Comparison of ENCODE assay signal across 16 cellular contexts in genomic region chr3:27307566-27307965, GRCh38.
DNase-seq lines count a peak whose midpoint lies in the region; ATAC-seq, FAIRE-seq and TF ChIP-seq lines count a peak whose summit lies in the region.
"Had no signal": no experiment of that assay in that cellular context is flagged by ENCODE, and none has a peak within 500 bp of the region (broad histone marks: within the 10 kb centered on the region; RNA-seq: fewer than 3 reads in every experiment).

No MANE protein-coding gene starts in this region.

- DNase-seq in A549 (ENCODE audit: low read depth in 1 of 2, low spot score in 1 of 2) (no peak), IMR-90 (no peak), adipocyte (ENCODE audit: low read depth) (peak; percentile 34), epithelial cell of esophagus (ENCODE audit: low read depth) (peak; percentile 27), Kasumi-1 (lab: John Stamatoyannopoulos, UW) (no peak), NCI-H774 (lab: John Stamatoyannopoulos, UW) (no peak)
- DNase-seq: BE2C; CD4-positive, alpha-beta memory T cell; DND-41; GDM1; HFFc6 had no signal

- intact Hi-C loops in IMR-90 (cut with micrococcal nuclease), result no loop called here

- H3K56ac ChIP-seq in IMR-90 (ENCODE audit: extremely low read depth, insufficient read depth, low read length), result no peak overlapping the region

- H3K18ac ChIP-seq in IMR-90 (ENCODE audit: low read depth, low read length), result no peak overlapping the region

- TF ChIP-seq CTCF in A549 (IDR thresholded peaks at IDR 0.05) (no peak), IMR-90 (conservative IDR thresholded peaks at IDR 0.05; ENCODE audit: low read depth, low read length) (no peak), epithelial cell of esophagus (IDR thresholded peaks at IDR 0.05; ENCODE audit: insufficient read depth, low read depth, low read length, missing control alignments) (no peak)

- no peaks in the 10 kb centered on the region for H3K9me1 ChIP-seq in IMR-90 (ENCODE audit: insufficient read depth, low read length)

- H2AK5ac ChIP-seq in IMR-90 (ENCODE audit: low read depth, low read length), result no peak overlapping the region

- H3K4ac ChIP-seq in IMR-90 (ENCODE audit: low read depth, low read length), result no peak overlapping the region

- H3K23ac ChIP-seq in IMR-90 (ENCODE audit: low read depth, low read length), result no peak overlapping the region

- no peak overlapping the region for H3K9ac ChIP-seq in IMR-90 (ENCODE audit: low read depth, low read length)
- no peak overlapping the region for H3K9ac ChIP-seq in adipocyte (ENCODE audit: low read length)

- no peak overlapping the region for H3K4me2 ChIP-seq in A549
- H3K4me2 ChIP-seq in IMR-90 (ENCODE audit: low read depth, low read length), result no peak overlapping the region

- TF ChIP-seq RAD21 in A549 (conservative IDR thresholded peaks at IDR 0.05 in 1 of 2, IDR thresholded peaks at IDR 0.05 in 1 of 2), result no peak
- TF ChIP-seq RAD21 in IMR-90 (IDR thresholded peaks at IDR 0.05; ENCODE audit: low read length), result no peak

- H3K4me1 ChIP-seq in A549 (peaks cover 22% of the 10 kb centered on the region), IMR-90 (ENCODE audit: control insufficient read depth, insufficient read depth, low read length) (peaks cover 3% of the 10 kb centered on the region; the same call in 1 of the 2 replicates), adipocyte (ENCODE audit: control insufficient read depth, insufficient read depth, low read length) (peaks cover 15% of the 10 kb centered on the region)
- H3K4me1 ChIP-seq: BE2C, HAP-1 had no signal

- POLR2A ChIA-PET in A549 (lab: Yijun Ruan, JAX) (no interaction called here), IMR-90 (lab: Charles Lee; ENCODE audit: unreplicated experiment) (no interaction called here)

- CTCF ChIA-PET in A549 (lab: Yijun Ruan, JAX) (interaction anchor here (1.8 kb wide), 1 partner anchor 173 kb away, joined by 5 read pairs; no protein-coding TSS in a partner anchor), IMR-90 (lab: Yijun Ruan, JAX) (no interaction called here)

- H3K9me3 ChIP-seq in A549, result peaks cover 11% of the 10 kb centered on the region; the same call in 1 of the 3 replicates
- H3K9me3 ChIP-seq in IMR-90 (ENCODE audit: control insufficient read depth, insufficient read depth, low read length), result no peaks in the 10 kb centered on the region
- no peaks in the 10 kb centered on the region for H3K9me3 ChIP-seq in adipocyte (ENCODE audit: control insufficient read depth, low read length)
- H3K9me3 ChIP-seq: BE2C, HAP-1 had no signal

- H4K8ac ChIP-seq in IMR-90 (ENCODE audit: low read depth in 2 of 2, low read length in 2 of 2), result no peak overlapping the region

- no peak overlapping the region for H2BK5ac ChIP-seq in IMR-90 (ENCODE audit: low read depth, low read length, poor library complexity, severe bottlenecking)

- dilution Hi-C loops in IMR-90 (cut with HindIII; ENCODE audit: low sequenced_read_pairs, unreplicated experiment), result no loop called here

- TF ChIP-seq POLR2A in A549 (IDR thresholded peaks at IDR 0.05; ENCODE audit: low read length) (no peak), IMR-90 (IDR thresholded peaks at IDR 0.05; ENCODE audit: low read depth, low read length) (no peak)

- no peak overlapping the region for H2BK15ac ChIP-seq in IMR-90 (ENCODE audit: low read depth, low read length)

- no TSS peak for BruUV-seq in IMR-90 (replicated peaks; lab: Mats Ljungman, UMichigan)

- no peak overlapping the region for H4K5ac ChIP-seq in IMR-90 (ENCODE audit: low read depth, low read length)

- peaks cover 2% of the 10 kb centered on the region; the same call in 1 of the 2 replicates for H3K36me3 ChIP-seq in IMR-90 (ENCODE audit: control insufficient read depth, insufficient read depth, low read length)
- H3K36me3 ChIP-seq in adipocyte (ENCODE audit: control insufficient read depth, insufficient read depth, low read length, severe bottlenecking), result peaks cover 3% of the 10 kb centered on the region
- H3K36me3 ChIP-seq: BE2C, HAP-1 had no signal

- H4K91ac ChIP-seq in IMR-90 (ENCODE audit: insufficient read depth, low read depth, low read length), result no peak overlapping the region

- WGBS in A549 (ENCODE audit: missing lambda C conversion rate), result 25% methylated on average over 1 of the region's 1 CpG
- WGBS in IMR-90 (ENCODE audit: extremely low coverage in 2 of 2, insufficient read length in 1 of 2), 2 experiments, result no CpG with 5 or more reads among the region's 1 CpG

- no peak overlapping the region for H3K14ac ChIP-seq in IMR-90 (replicated peaks; ENCODE audit: low read depth, low read length)

- no peak overlapping the region for H2AK9ac ChIP-seq in IMR-90 (replicated peaks; ENCODE audit: low read depth, low read length, poor library complexity)

- no peak overlapping the region for H2BK20ac ChIP-seq in IMR-90 (ENCODE audit: low read depth, low read length)

- ATAC-seq in A549 (no peak), IMR-90 (ENCODE audit: low read depth) (no peak), HG03039 (IDR thresholded peaks at IDR 0.05; ENCODE audit: unreplicated experiment) (no peak)

- no peaks in the 10 kb centered on the region for H3K27me3 ChIP-seq in IMR-90 (ENCODE audit: control insufficient read depth, insufficient read depth, low read length)
- H3K27me3 ChIP-seq in adipocyte (replicated peaks; ENCODE audit: control insufficient read depth, insufficient read depth, low read length), result no peaks in the 10 kb centered on the region
- H3K27me3 ChIP-seq: BE2C had no signal

- H3K4me3 ChIP-seq in A549, result no peak overlapping the region
- H3K4me3 ChIP-seq in IMR-90 (ENCODE audit: insufficient read depth, low read depth, low read length), result no peak overlapping the region
- no peak overlapping the region for H3K4me3 ChIP-seq in adipocyte (ENCODE audit: low read length)
- no peak overlapping the region for H3K4me3 ChIP-seq in epithelial cell of esophagus (ENCODE audit: low read length)
- H3K4me3 ChIP-seq: HAP-1 had no signal

- H3K79me1 ChIP-seq in IMR-90 (ENCODE audit: low read depth in 1 of 2, low read length in 2 of 2), result no peaks in the 10 kb centered on the region

- no peak for TF ChIP-seq EP300 in A549 (IDR thresholded peaks at IDR 0.05)

- H2AFZ ChIP-seq in IMR-90 (replicated peaks; ENCODE audit: low read length, poor library complexity), result no peak overlapping the region

- no peak for FAIRE-seq in A549 (lab: Jason Lieb, UNC)
- FAIRE-seq: GM19239, H1 had no signal

- H4K20me1 ChIP-seq in IMR-90 (ENCODE audit: insufficient read depth, low read length), result no peaks in the 10 kb centered on the region; the same call in 1 of the 2 replicates

- H3K27ac ChIP-seq in A549, result no peak overlapping the region
- no peak overlapping the region for H3K27ac ChIP-seq in IMR-90 (ENCODE audit: insufficient read depth, low read length)
- H3K27ac ChIP-seq: C4-2B had no signal

- in situ Hi-C loops in IMR-90 (cut with MboI; ENCODE audit: low sequenced_read_pairs), result no loop called here

- no peak overlapping the region for H2BK120ac ChIP-seq in IMR-90 (ENCODE audit: low read depth, low read length)

TF ChIP-seq in A549, 52 proteins besides CTCF, POLR2A, EP300 and RAD21:
- TF ChIP-seq FOSL2 (IDR thresholded peaks at IDR 0.05), result no peak
- TF ChIP-seq FOSL2 (CRISPR knock-in tag; IDR thresholded peaks at IDR 0.05), result 0 out of 2 replicates have a peak, but pooled peaks have one; percentile 20
- TF ChIP-seq HDAC2 (IDR thresholded peaks at IDR 0.05), result no peak
- TF ChIP-seq CEBPB (IDR thresholded peaks at IDR 0.05), result no peak
- no peak for TF ChIP-seq PHF8 (IDR thresholded peaks at IDR 0.05; ENCODE audit: borderline replicate concordance, low read depth)
- TF ChIP-seq ZSCAN20 (CRISPR knock-in tag; IDR thresholded peaks at IDR 0.05), result no peak
- no peak for TF ChIP-seq MYC (IDR thresholded peaks at IDR 0.05; ENCODE audit: borderline replicate concordance, low read length)
- TF ChIP-seq EHF (CRISPR knock-in tag; IDR thresholded peaks at IDR 0.05), result no peak
- TF ChIP-seq MAFK (IDR thresholded peaks at IDR 0.05; ENCODE audit: partially characterized antibody), result peak; percentile 78
- TF ChIP-seq KDM5A (IDR thresholded peaks at IDR 0.05), result no peak
- no peak for TF ChIP-seq POLR2AphosphoS2 (conservative IDR thresholded peaks at IDR 0.05; ENCODE audit: low read length)
- TF ChIP-seq TFCP2L1 (CRISPR knock-in tag; IDR thresholded peaks at IDR 0.05), result no peak

TF ChIP-seq in IMR-90, 13 proteins besides CTCF, POLR2A, EP300 and RAD21:
- no peak for TF ChIP-seq CEBPB (IDR thresholded peaks at IDR 0.05; ENCODE audit: low read depth, low read length)
- TF ChIP-seq MAFK (IDR thresholded peaks at IDR 0.05; ENCODE audit: low read depth, low read length), result peak; percentile 72

Comparison
In these comparisons a context has a peak if more than half of its experiments do, and no peak if none do; other contexts are left out.
1. DNase-seq: peak in adipocyte (single experiment) and epithelial cell of esophagus (single experiment); none in A549 (0 of 2), IMR-90 (single experiment), Kasumi-1 (0 of 2) and NCI-H774 (single experiment).